ENCODE assay signal across 22 cellular contexts in the genomic region with DNA sequence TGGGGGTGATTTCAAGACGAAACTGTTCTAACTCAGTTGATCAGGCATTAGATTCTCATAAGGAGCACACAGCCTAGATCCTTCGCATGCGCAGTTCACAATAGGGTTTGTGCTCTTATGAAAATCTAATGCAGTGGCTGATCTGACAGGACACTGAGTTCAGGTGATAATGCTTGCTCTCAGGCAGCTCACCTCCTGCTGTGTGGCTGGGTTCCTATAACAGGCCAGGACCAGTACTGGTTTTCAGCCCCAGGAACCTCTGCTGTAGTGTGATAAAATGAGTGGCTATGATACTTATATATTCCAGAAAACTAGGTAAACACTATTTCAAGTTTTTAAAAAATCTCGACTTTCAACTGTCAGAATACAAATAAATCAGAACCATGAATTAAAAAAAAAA.
"Had no signal": no experiment of that assay in that cellular context is flagged by ENCODE, and none has a peak within 500 bp of the region (broad histone marks: within the 10 kb centered on the region; RNA-seq: fewer than 3 reads in every experiment).

No MANE protein-coding gene starts in this region.

- H3K4me1 Mint-ChIP-seq: activated CD4-positive, alpha-beta memory T cell treated with anti-CD3 and anti-CD28 coated beads, Interleukin-2, amount 10 ng/mL, durations not matched to agents 7 days and 5 days; activated naive CD4-positive, alpha-beta T cell treated with anti-CD3 and anti-CD28 coated beads, Interleukin-2, amount 50 U/mL, for 24 hours; stimulated activated naive B cell treated with anti-CD40 and anti-IgM and Interleukin-4, amounts not matched to agents 10 μg/mL and 1 μg/mL and 100 μg/mL, for 72 hours; T-helper 17 cell had no signal

- H3K4me3 Mint-ChIP-seq: activated CD4-positive, alpha-beta memory T cell treated with anti-CD3 and anti-CD28 coated beads, Interleukin-2, amount 10 ng/mL, durations not matched to agents 7 days and 5 days; activated naive CD4-positive, alpha-beta T cell treated with anti-CD3 and anti-CD28 coated beads, Interleukin-2, amount 50 U/mL, for 24 hours; stimulated activated naive B cell treated with anti-CD40 and anti-IgM and Interleukin-4, amounts not matched to agents 10 μg/mL and 1 μg/mL and 100 μg/mL, for 72 hours; T-helper 17 cell had no signal

- H3K4me3 ChIP-seq: body of pancreas, lower lobe of right lung, thyroid gland, vagina had no signal

- H3K27me3 Mint-ChIP-seq: activated CD4-positive, alpha-beta memory T cell treated with anti-CD3 and anti-CD28 coated beads, Interleukin-2, amount 10 ng/mL, durations not matched to agents 7 days and 5 days; activated naive CD4-positive, alpha-beta T cell treated with anti-CD3 and anti-CD28 coated beads, Interleukin-2, amount 50 U/mL, for 24 hours; stimulated activated naive B cell treated with anti-CD40 and anti-IgM and Interleukin-4, amounts not matched to agents 10 μg/mL and 1 μg/mL and 100 μg/mL, for 72 hours; T-helper 17 cell had no signal

- H3K9ac ChIP-seq: parathyroid adenoma had no signal

- H3K9me3 ChIP-seq: body of pancreas, lower lobe of right lung, vagina had no signal

- H3K36me3 Mint-ChIP-seq: activated naive CD4-positive, alpha-beta T cell treated with anti-CD3 and anti-CD28 coated beads, Interleukin-2, amount 50 U/mL, for 24 hours; stimulated activated naive B cell treated with anti-CD40 and anti-IgM and Interleukin-4, amounts not matched to agents 10 μg/mL and 1 μg/mL and 100 μg/mL, for 72 hours had no signal

- H3K27ac ChIP-seq: body of pancreas, foreskin keratinocyte, lower lobe of right lung, parathyroid adenoma, thyroid gland, vagina had no signal

- H3K9me3 Mint-ChIP-seq: activated naive CD4-positive, alpha-beta T cell treated with anti-CD3 and anti-CD28 coated beads, Interleukin-2, amount 50 U/mL, for 24 hours; stimulated activated naive B cell treated with anti-CD40 and anti-IgM and Interleukin-4, amounts not matched to agents 10 μg/mL and 1 μg/mL and 100 μg/mL, for 72 hours had no signal

- H3K36me3 ChIP-seq: lower lobe of right lung, thyroid gland, vagina had no signal

- ATAC-seq: body of pancreas; foreskin keratinocyte; left colon; lower lobe of right lung; stimulated activated naive B cell treated with anti-CD40 and anti-IgM and Interleukin-4, amounts not matched to agents 10 μg/mL and 1 μg/mL and 100 μg/mL, for 72 hours; T-helper 17 cell had no signal

- DNase-seq: activated CD4-positive, alpha-beta memory T cell treated with anti-CD3 and anti-CD28 coated beads, Interleukin-2, amount 10 ng/mL, durations not matched to agents 7 days and 5 days; activated CD4-positive, alpha-beta T cell treated with anti-CD3 and anti-CD28 coated beads for 4 hours; activated effector memory CD4-positive, alpha-beta T cell treated with anti-CD3 and anti-CD28 coated beads, Interleukin-2, amount 50 U/mL, for 16 hours; activated T-cell treated with anti-CD3 and anti-CD28 coated beads, Interleukin-2, amount 50 U/mL, for 48 hours; amniotic stem cell; body of pancreas; central memory CD4-positive, alpha-beta T cell; cortex of kidney; effector CD4-positive, alpha-beta T cell; foreskin keratinocyte; glutamatergic neuron; left colon; lower lobe of right lung; midbrain; stimulated activated CD4-positive, alpha-beta T cell treated with anti-CD3 and anti-CD28 coated beads, Interleukin-15, amount 100 ng/mL, for 24 hours; stimulated activated CD4-positive, alpha-beta T cell treated with anti-CD3 and anti-CD28 coated beads, Interleukin-4, amount 100 ng/mL, for 1 hour; stimulated activated naive B cell treated with anti-CD40 and anti-IgM and Interleukin-4, amounts not matched to agents 10 μg/mL and 1 μg/mL and 100 μg/mL, for 72 hours; T-helper 17 cell; thyroid gland had no signal

- H3K27ac Mint-ChIP-seq: activated CD4-positive, alpha-beta memory T cell treated with anti-CD3 and anti-CD28 coated beads, Interleukin-2, amount 10 ng/mL, durations not matched to agents 7 days and 5 days; activated naive CD4-positive, alpha-beta T cell treated with anti-CD3 and anti-CD28 coated beads, Interleukin-2, amount 50 U/mL, for 24 hours; stimulated activated naive B cell treated with anti-CD40 and anti-IgM and Interleukin-4, amounts not matched to agents 10 μg/mL and 1 μg/mL and 100 μg/mL, for 72 hours; T-helper 17 cell had no signal

- H3K4me1 ChIP-seq: body of pancreas, foreskin keratinocyte, lower lobe of right lung, parathyroid adenoma, thyroid gland, vagina had no signal

- H2AFZ ChIP-seq: parathyroid adenoma had no signal

- H3K27me3 ChIP-seq: body of pancreas, foreskin keratinocyte, thyroid gland, vagina had no signal
